8 cellular contexts compared by ENCODE assay signal in the genomic region with DNA sequence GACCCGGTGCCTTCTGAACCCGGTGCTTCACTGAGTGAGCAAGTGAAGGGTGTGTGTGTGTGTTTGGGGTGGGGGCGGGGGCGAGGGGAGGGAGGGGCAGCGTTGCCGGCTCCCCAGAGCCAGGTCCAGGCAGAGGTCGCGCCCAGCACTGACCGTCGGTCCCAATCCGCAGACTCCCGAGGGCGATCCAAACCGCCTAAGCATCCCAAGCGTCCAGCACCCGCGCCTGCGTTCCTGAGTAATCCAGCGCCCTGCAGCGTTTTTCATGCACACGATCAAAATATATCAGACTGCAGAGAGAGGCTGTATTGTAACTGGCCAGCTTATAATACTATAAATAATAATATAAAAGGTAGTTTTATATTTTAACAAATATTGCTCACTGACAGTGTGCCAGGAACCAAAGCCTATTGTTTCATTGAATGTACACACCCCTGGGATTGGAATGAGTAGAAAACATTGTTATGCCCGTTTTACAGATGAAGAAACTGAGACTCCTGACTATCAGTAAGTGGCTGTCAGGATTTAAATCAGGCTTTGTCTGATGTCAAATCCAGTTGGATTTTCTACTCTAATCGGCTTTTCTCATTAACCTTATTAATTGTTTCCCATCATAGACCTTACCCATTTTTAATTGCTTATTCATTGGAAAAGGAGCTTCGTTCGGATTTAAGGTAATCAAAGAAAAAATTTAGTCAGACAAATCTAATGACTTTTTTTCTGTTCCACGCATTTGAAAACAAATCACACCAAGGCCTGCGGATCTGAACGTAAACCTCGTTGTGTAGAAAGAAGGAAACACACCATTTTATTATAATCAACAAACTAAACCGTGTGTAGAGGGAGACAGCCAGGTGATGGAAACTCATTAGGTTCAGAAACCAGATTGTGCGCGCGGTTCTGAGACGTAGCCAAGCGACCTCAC. TPM values are rescaled to one million over a fixed set of nuclear protein-coding genes. Genes with fewer than 3 reads are reported as not detected.
DNase-seq lines count a peak whose midpoint lies in the region; ATAC-seq and TF ChIP-seq lines count a peak whose summit lies in the region.

No MANE protein-coding gene starts in this region.

- peak overlapping the region; percentile 69 for H3K4me3 ChIP-seq in fibroblast of the aortic adventitia (ENCODE audit: low read depth, low read length)
- H3K4me3 ChIP-seq in stomach smooth muscle (ENCODE audit: low read length in 2 of 2): peak overlapping the region; percentile 81 to 89

- peaks cover 0 to 11% of the 10 kb centered on the region in 2 donors for H3K27me3 ChIP-seq in stomach smooth muscle (ENCODE audit: control insufficient read depth in 1 of 2, insufficient read depth in 2 of 2, low read length in 2 of 2)

- intact Hi-C loops in left colon (cut with DNase I, micrococcal nuclease): loop anchor here (2.0 to 10.0 kb wide), 3 partner anchors 64 to 696 kb away; a partner anchor contains a TSS

- peak overlapping the region; percentile 70 for H3K4me3 Mint-ChIP-seq in activated T-cell treated with anti-CD3 and anti-CD28 coated beads, Interleukin-2, amount 50 U/mL, for 24 hours

- no peak for TF ChIP-seq POLR2A in erythroblast (IDR thresholded peaks at IDR 0.05; ENCODE audit: low read length)

- ATAC-seq in left colon (no peak), HG02610 (IDR thresholded peaks at IDR 0.05; ENCODE audit: unreplicated experiment) (no peak)

- no peaks in the 10 kb centered on the region for H3K9me3 Mint-ChIP-seq in activated T-cell treated with anti-CD3 and anti-CD28 coated beads, Interleukin-2, amount 50 U/mL, for 24 hours

- DNase-seq in activated T-cell treated with anti-CD3 and anti-CD28 coated beads, Interleukin-2, amount 50 U/mL, for 24 hours: no peak
- DNase-seq in activated T-cell treated with anti-CD3 and anti-CD28 coated beads for 4 hours (no peak), NCI-H748 treated with DMSO at 0.1 percent for 48 hours (lab: John Stamatoyannopoulos, UW) (peak; percentile 14), fibroblast of the aortic adventitia (ENCODE audit: low read depth) (no peak), left colon (no peak), erythroblast (lab: John Stamatoyannopoulos, UW) (no peak)

- peaks cover 36% of the 10 kb centered on the region for H3K4me1 ChIP-seq in stomach smooth muscle (ENCODE audit: control insufficient read depth, insufficient read depth, low read length)

- peak overlapping the region; percentile 79 to 90 for H3K9ac ChIP-seq in stomach smooth muscle (ENCODE audit: low read length in 2 of 2)

- TF ChIP-seq CTCF in fibroblast of the aortic adventitia (IDR thresholded peaks at IDR 0.05; ENCODE audit: insufficient read depth, low read length): no peak

- H3K27me3 Mint-ChIP-seq in activated T-cell treated with anti-CD3 and anti-CD28 coated beads, Interleukin-2, amount 50 U/mL, for 24 hours: peaks cover 80% of the 10 kb centered on the region

- no peaks in the 10 kb centered on the region for H3K36me3 Mint-ChIP-seq in activated T-cell treated with anti-CD3 and anti-CD28 coated beads, Interleukin-2, amount 50 U/mL, for 24 hours (ENCODE audit: low read depth)

- H3K4me1 Mint-ChIP-seq in activated T-cell treated with anti-CD3 and anti-CD28 coated beads, Interleukin-2, amount 50 U/mL, for 24 hours (ENCODE audit: low read depth): peaks cover 33% of the 10 kb centered on the region

- H3K9me3 ChIP-seq in stomach smooth muscle (ENCODE audit: control insufficient read depth in 2 of 2, low read length in 2 of 2): no peaks in the 10 kb centered on the region

- H3K36me3 ChIP-seq in stomach smooth muscle (ENCODE audit: control insufficient read depth in 2 of 2, insufficient read depth in 2 of 2, low read length in 2 of 2): no peaks in the 10 kb centered on the region

- H3K27ac Mint-ChIP-seq in activated T-cell treated with anti-CD3 and anti-CD28 coated beads, Interleukin-2, amount 50 U/mL, for 24 hours: no peak overlapping the region

- peak overlapping the region; percentile 75 for H3K27ac ChIP-seq in stomach smooth muscle (ENCODE audit: low read length)

RNA-seq across cellular contexts. Expression of a gene that starts 4.0 kb away (rescaled TPM):
- total RNA-seq in fibroblast of the aortic adventitia (ENCODE audit: low replicate concordance): 0.18 and 1.9 TPM in 2 replicates
- total RNA-seq in left colon: 1 to 10 TPM in 1 of 2 donors, under 1 TPM in 1; 0.09 to 2.5 TPM
